9 cellular contexts compared by ENCODE assay signal in genomic region chr10:49161411-49161997, GRCh38. TPM values are rescaled to one million over a fixed set of nuclear protein-coding genes. Genes with fewer than 3 reads are reported as not detected.
DNase-seq lines count a peak whose midpoint lies in the region; ATAC-seq, FAIRE-seq and TF ChIP-seq lines count a peak whose summit lies in the region.
"Had no signal": no experiment of that assay in that cellular context is flagged by ENCODE, and none has a peak within 500 bp of the region (broad histone marks: within the 10 kb centered on the region; RNA-seq: fewer than 3 reads in every experiment).

No MANE protein-coding gene starts in this region.

- no peak for ATAC-seq in GM19467 (IDR thresholded peaks at IDR 0.05; ENCODE audit: unreplicated experiment)

- TF ChIP-seq POLR2A in prostate gland (IDR thresholded peaks at IDR 0.05), result no peak

- intact Hi-C loops in kidney (cut with DNase I), result loop anchor here (10.0 kb wide), 1 partner anchor 187 kb away; no protein-coding TSS in a partner anchor
- intact Hi-C loops in prostate gland (cut with DNase I), result loop anchor here (2.0 to 10.0 kb wide), 2 partner anchors 179 to 497 kb away; no protein-coding TSS in a partner anchor
- intact Hi-C loops in posterior cingulate gyrus (cut with DNase I), result loop anchor here (1.0 to 5.0 kb wide), 2 partner anchors 180 to 504 kb away; no protein-coding TSS in a partner anchor

- no peak overlapping the region for H3K4me3 ChIP-seq in Jurkat, Clone E6-1 (ENCODE audit: low read length)
- H3K4me3 ChIP-seq in kidney (ENCODE audit: low read length in 2 of 2) (no peak overlapping the region), prostate gland (no peak overlapping the region)
- H3K4me3 ChIP-seq: lung had no signal

- 44% methylated on average over 8 of the region's 8 CpGs for WGBS in prostate gland

- H3K9me3 ChIP-seq in kidney (ENCODE audit: control insufficient read depth in 1 of 2, low read length in 2 of 2) (no peaks in the 10 kb centered on the region), prostate gland (no peaks in the 10 kb centered on the region)

- DNase-seq in AG08396 (ENCODE audit: low spot score) (peak; percentile 50), astrocyte of the hippocampus (ENCODE audit: low read depth, low spot score) (peak; percentile 42), kidney (no peak), prostate gland (ENCODE audit: low spot score) (no peak), GM19238 (ENCODE audit: insufficient read length, low spot score) (no peak), posterior cingulate gyrus (no peak)
- peak; percentile 37 for DNase-seq in Jurkat, Clone E6-1 (ENCODE audit: low read depth, low spot score)

- no peak for FAIRE-seq in kidney (lab: Jason Lieb, UNC)

- H3K36me3 ChIP-seq in kidney (ENCODE audit: control insufficient read depth in 1 of 2, insufficient read depth in 2 of 2, low read length in 2 of 2) (no peaks in the 10 kb centered on the region), prostate gland (no peaks in the 10 kb centered on the region)

- peak; percentile 41 for TF ChIP-seq CTCF in kidney (IDR thresholded peaks at IDR 0.05; ENCODE audit: borderline replicate concordance, extremely low read depth, insufficient read depth)
- TF ChIP-seq CTCF in prostate gland (IDR thresholded peaks at IDR 0.05), result peak in 2 of 4 experiments; percentile 28 to 43

- no peaks in the 10 kb centered on the region for H3K27me3 ChIP-seq in prostate gland (replicated peaks; ENCODE audit: insufficient read depth)

- H3K4me1 ChIP-seq in kidney (ENCODE audit: control insufficient read depth in 1 of 2, insufficient read depth in 1 of 2, low read depth in 1 of 2, low read length in 2 of 2) (no peaks in the 10 kb centered on the region), prostate gland (replicated peaks) (no peaks in the 10 kb centered on the region)

- H3K9ac ChIP-seq in kidney (ENCODE audit: low read length in 2 of 2), result no peak overlapping the region

- H3K27ac ChIP-seq in kidney (ENCODE audit: low read depth in 2 of 2, low read length in 2 of 2), result no peak overlapping the region
- no peak overlapping the region for H3K27ac ChIP-seq in prostate gland

RNA-seq across cellular contexts. Expression of gene TMEM273, which starts 26.7 kb away (rescaled TPM):
- not detected for polyA plus RNA-seq in Jurkat, Clone E6-1 (2012; ENCODE audit: insufficient read depth, insufficient read length)
- 16.8 TPM for total RNA-seq in kidney
- 3.2 TPM for polyA plus RNA-seq in kidney (ENCODE audit: insufficient read depth, low read depth, low replicate concordance)
- 10 to 100 TPM in 1 of 2 donors, 1 to 10 TPM in 1; 1.1 to 13.0 TPM for total RNA-seq in prostate gland

RNA-seq across cellular contexts. Expression of gene FAM170B, which starts 27.7 kb away (rescaled TPM):
- polyA plus RNA-seq in Jurkat, Clone E6-1 (2012; ENCODE audit: insufficient read depth, insufficient read length), result not detected
- not detected for total RNA-seq in kidney
- polyA plus RNA-seq in kidney (ENCODE audit: insufficient read depth, low read depth, low replicate concordance), result not detected
- total RNA-seq in prostate gland, result not detected

RNA-seq across cellular contexts. Expression of gene VSTM4, which starts 46.2 kb away (rescaled TPM):
- polyA plus RNA-seq in Jurkat, Clone E6-1 (2012; ENCODE audit: insufficient read depth, insufficient read length), result 0.44 TPM
- 8.5 TPM for total RNA-seq in kidney
- 7.4 TPM for polyA plus RNA-seq in kidney (ENCODE audit: insufficient read depth, low read depth, low replicate concordance)
- total RNA-seq in prostate gland, result 10 to 100 TPM in 1 of 2 donors, 1 to 10 TPM in 1; 6.9 to 36.0 TPM

Comparison
In these comparisons a context has a peak if more than half of its experiments do, and no peak if none do; other contexts are left out.
1. DNase-seq: peak in AG08396 (single experiment), Jurkat, Clone E6-1 (single experiment) and astrocyte of the hippocampus (single experiment); none in kidney (single experiment), prostate gland (single experiment), GM19238 (single experiment) and posterior cingulate gyrus (0 of 10).